Comparison of ENCODE assay signal across 8 cellular contexts in genomic region chr5:111223086-111223789, GRCh38. TPM values are rescaled to one million over a fixed set of nuclear protein-coding genes. Genes with fewer than 3 reads are reported as not detected.
DNase-seq lines count a peak whose midpoint lies in the region; TF ChIP-seq lines count a peak whose summit lies in the region.

No MANE protein-coding gene starts in this region.

- H4K5ac ChIP-seq in H9 (ENCODE audit: insufficient read length, low read depth, low read length), result no peak overlapping the region

- no peaks in the 10 kb centered on the region for H3K79me1 ChIP-seq in H9 (ENCODE audit: insufficient read depth, low read depth, low read length, poor library complexity, severe bottlenecking)

- H3K9me3 Mint-ChIP-seq in Caco-2 (ENCODE audit: unreplicated experiment) (no peaks in the 10 kb centered on the region), H9 (peaks cover 0 to 2% of the 10 kb centered on the region in 2 experiments; a peak in 1 of 5 replicates), type B pancreatic cell (peaks cover 2% of the 10 kb centered on the region)
- H3K9me3 Mint-ChIP-seq in activated naive CD4-positive, alpha-beta T cell treated with anti-CD3 and anti-CD28 coated beads, Interleukin-2, amount 10 ng/mL, durations not matched to agents 7 days and 5 days, result no peaks in the 10 kb centered on the region

- H3K23ac ChIP-seq in H9 (ENCODE audit: insufficient read length, low read depth, low read length), result no peak overlapping the region

- no peak overlapping the region for H2AFZ ChIP-seq in H9 (ENCODE audit: low read length)

- H3K4me2 ChIP-seq in H9 (ENCODE audit: insufficient read depth, insufficient read length, low read length), result peak overlapping the region; percentile 57

- H4K8ac ChIP-seq in H9 (replicated peaks; ENCODE audit: insufficient read length, low read depth, low read length), result no peak overlapping the region

- H2BK15ac ChIP-seq in H9 (ENCODE audit: low read depth, low read length), result no peak overlapping the region

- no peak overlapping the region for H2BK20ac ChIP-seq in H9 (ENCODE audit: low read depth, low read length, poor library complexity, severe bottlenecking)

- in situ Hi-C loops in KBM-7 (cut with MboI; ENCODE audit: low pct_unique_long_range_greater_than_20kb, low sequenced_read_pairs), result no loop called here

- POLR2A ChIA-PET in Caco-2 (lab: Charles Lee), result no interaction called here

- H3K23me2 ChIP-seq in H9 (ENCODE audit: insufficient read length, low read depth, low read length, poor library complexity, severe bottlenecking), result peaks cover 11% of the 10 kb centered on the region

- peaks cover 6% of the 10 kb centered on the region for H3K4me1 Mint-ChIP-seq in Caco-2 (ENCODE audit: low read depth, unreplicated experiment)
- peaks cover 35% of the 10 kb centered on the region in 2 experiments for H3K4me1 Mint-ChIP-seq in H9
- H3K4me1 Mint-ChIP-seq in activated naive CD4-positive, alpha-beta T cell treated with anti-CD3 and anti-CD28 coated beads, Interleukin-2, amount 10 ng/mL, durations not matched to agents 7 days and 5 days, result peaks cover 22% of the 10 kb centered on the region
- H3K4me1 Mint-ChIP-seq in type B pancreatic cell (ENCODE audit: unreplicated experiment), result peaks cover 8% of the 10 kb centered on the region

- intact Hi-C loops in Caco-2 (cut with micrococcal nuclease; ENCODE audit: unreplicated experiment), result no loop called here

- no peak overlapping the region for H3K56ac ChIP-seq in H9 (ENCODE audit: insufficient read length, low read depth, low read length)

- H3K36me3 ChIP-seq in Caco-2 (ENCODE audit: control insufficient read depth, insufficient read depth, low read length), result no peaks in the 10 kb centered on the region

- no peaks in the 10 kb centered on the region for H3K36me3 Mint-ChIP-seq in Caco-2 (ENCODE audit: insufficient read depth, unreplicated experiment)
- H3K36me3 Mint-ChIP-seq in H9 (ENCODE audit: insufficient read depth in 1 of 3, low read depth in 3 of 3), result no peaks in the 10 kb centered on the region
- H3K36me3 Mint-ChIP-seq in activated naive CD4-positive, alpha-beta T cell treated with anti-CD3 and anti-CD28 coated beads, Interleukin-2, amount 10 ng/mL, durations not matched to agents 7 days and 5 days, result peaks cover 29% of the 10 kb centered on the region
- peaks cover 5% of the 10 kb centered on the region for H3K36me3 Mint-ChIP-seq in type B pancreatic cell

- H3K9me3 ChIP-seq in Caco-2, result no peaks in the 10 kb centered on the region
- H3K9me3 ChIP-seq in H9 (ENCODE audit: control insufficient read depth, low read depth, low read length), result no peaks in the 10 kb centered on the region

- H3K4me3 Mint-ChIP-seq in Caco-2 (ENCODE audit: unreplicated experiment), result peak overlapping the region; percentile 59
- H3K4me3 Mint-ChIP-seq in H9, result peak overlapping the region; percentile 72 to 85
- peak overlapping the region; percentile 98 for H3K4me3 Mint-ChIP-seq in activated naive CD4-positive, alpha-beta T cell treated with anti-CD3 and anti-CD28 coated beads, Interleukin-2, amount 10 ng/mL, durations not matched to agents 7 days and 5 days
- peak overlapping the region; percentile 76 for H3K4me3 Mint-ChIP-seq in type B pancreatic cell

- H3K27ac ChIP-seq in H9 (ENCODE audit: insufficient read length, low read depth, low read length), result no peak overlapping the region

- H3K14ac ChIP-seq in H9 (ENCODE audit: insufficient read depth, low read length), result no peak overlapping the region

- no peak overlapping the region for H4K91ac ChIP-seq in H9 (ENCODE audit: insufficient read length, low read depth, low read length)

- no peak overlapping the region for H2AK5ac ChIP-seq in H9 (ENCODE audit: insufficient read length, low read length)

- no peak overlapping the region for H2BK12ac ChIP-seq in H9 (ENCODE audit: insufficient read length, low read depth, low read length)

- H3K18ac ChIP-seq in H9 (ENCODE audit: insufficient read length, low read depth, low read length), result no peak overlapping the region

- H3T11ph ChIP-seq in H9 (ENCODE audit: low read length), result no peak overlapping the region

- TF ChIP-seq CTCF in Caco-2 (IDR thresholded peaks at IDR 0.05; ENCODE audit: insufficient read depth in 1 of 2, low read depth in 1 of 2, low read length in 1 of 2, severe bottlenecking in 1 of 2, unreplicated experiment in 1 of 2) (no peak), H9 (conservative IDR thresholded peaks at IDR 0.05) (no peak), type B pancreatic cell (conservative IDR thresholded peaks at IDR 0.05) (no peak)

- no peak overlapping the region for H3K4ac ChIP-seq in H9 (ENCODE audit: low read depth, low read length)

- H3K27me3 Mint-ChIP-seq in Caco-2 (ENCODE audit: insufficient read depth, unreplicated experiment) (peaks cover 34% of the 10 kb centered on the region), H9 (ENCODE audit: low read depth) (peaks cover 38% of the 10 kb centered on the region), type B pancreatic cell (peaks cover 54% of the 10 kb centered on the region)
- no peaks in the 10 kb centered on the region for H3K27me3 Mint-ChIP-seq in activated naive CD4-positive, alpha-beta T cell treated with anti-CD3 and anti-CD28 coated beads, Interleukin-2, amount 10 ng/mL, durations not matched to agents 7 days and 5 days

- no peak overlapping the region for H2BK120ac ChIP-seq in H9 (ENCODE audit: low read depth, low read length, poor library complexity, severe bottlenecking)

- DNase-seq in Caco-2 (no peak), H9 (no peak), iris pigment epithelial cell (ENCODE audit: low read depth) (peak; percentile 4), type B pancreatic cell (ENCODE audit: extremely low spot score, unreplicated experiment) (no peak), NCI-H2107 treated with DMSO at 0.1 percent for 48 hours (lab: John Stamatoyannopoulos, UW; ENCODE audit: unreplicated experiment) (no peak), KBM-7 (no peak), DMS153 treated with DMSO at 0.1 percent for 48 hours (lab: John Stamatoyannopoulos, UW; ENCODE audit: unreplicated experiment) (no peak)
- DNase-seq in activated naive CD4-positive, alpha-beta T cell treated with anti-CD3 and anti-CD28 coated beads, Interleukin-2, amount 10 ng/mL, durations not matched to agents 7 days and 5 days, result no peak

- no CpG with 5 or more reads among the region's 9 CpGs for WGBS in H9 (ENCODE audit: extremely low coverage, insufficient read length, low lambda C conversion rate)

- no peaks in the 10 kb centered on the region for H3K79me2 ChIP-seq in H9 (ENCODE audit: insufficient read depth, low read length)

- H3K27me3 ChIP-seq in Caco-2 (replicated peaks; ENCODE audit: control insufficient read depth, insufficient read depth, low read length), result peaks cover 10% of the 10 kb centered on the region
- peaks cover 7% of the 10 kb centered on the region; the same call in 1 of the 2 replicates for H3K27me3 ChIP-seq in H9 (ENCODE audit: insufficient read depth, low read length)

- BruUV-seq in Caco-2 (replicated peaks; lab: Mats Ljungman, UMichigan), result no TSS peak

- peaks cover 3% of the 10 kb centered on the region; the same call in 1 of the 2 replicates for H3K4me1 ChIP-seq in Caco-2
- no peaks in the 10 kb centered on the region for H3K4me1 ChIP-seq in H9 (ENCODE audit: insufficient read depth, low read length)

- no peak overlapping the region for H3K27ac Mint-ChIP-seq in Caco-2 (ENCODE audit: unreplicated experiment)
- no peak overlapping the region for H3K27ac Mint-ChIP-seq in H9
- H3K27ac Mint-ChIP-seq in activated naive CD4-positive, alpha-beta T cell treated with anti-CD3 and anti-CD28 coated beads, Interleukin-2, amount 10 ng/mL, durations not matched to agents 7 days and 5 days, result peak overlapping the region; percentile 79
- no peak overlapping the region for H3K27ac Mint-ChIP-seq in type B pancreatic cell

- no peak overlapping the region for H2BK5ac ChIP-seq in H9 (ENCODE audit: insufficient read length, low read length)

- CTCF ChIA-PET in Caco-2 (lab: Charles Lee), result no interaction called here
- CTCF ChIA-PET in activated naive CD4-positive, alpha-beta T cell treated with anti-CD3 and anti-CD28 coated beads, Interleukin-2, amount 10 ng/mL, durations not matched to agents 7 days and 5 days (lab: Charles Lee), result interaction anchor here (0.7 to 7.4 kb wide), 10 partner anchors 14 to 67 kb away, joined by 3 to 60 read pairs (median 4); no protein-coding TSS in a partner anchor

- H3K4me3 ChIP-seq in Caco-2 (ENCODE audit: low read depth, low read length), result no peak overlapping the region; the same call in 1 of the 2 replicates

- H4K20me1 ChIP-seq in H9 (ENCODE audit: control insufficient read depth, insufficient read depth, insufficient read length), result no peaks in the 10 kb centered on the region

- peak overlapping the region; percentile 35 for H3K9ac ChIP-seq in H9 (ENCODE audit: extremely low read depth, insufficient read length, low read length)

RNA-seq across cellular contexts. Expression of gene CAMK4, which starts 0.9 kb away (rescaled TPM):
- total RNA-seq in Caco-2 (2022) (not detected in 2 replicates), H9 (2021) (6.3 and 7.9 TPM in 2 replicates), type B pancreatic cell (ENCODE audit: low replicate concordance) (11.2 and 15.6 TPM in 2 replicates)
